24 cellular contexts compared by ENCODE assay signal in genomic region chr9:88235615-88236014, GRCh38.
"Had no signal": no experiment of that assay in that cellular context is flagged by ENCODE, and none has a peak within 500 bp of the region (broad histone marks: within the 10 kb centered on the region; RNA-seq: fewer than 3 reads in every experiment).

No MANE protein-coding gene starts in this region.

- ATAC-seq: activated T-helper 17 cell treated with anti-CD3 and anti-CD28 coated beads, Interleukin-2, amount 50 U/mL, for 72 hours had no signal

- H3K9me3 Mint-ChIP-seq: activated naive CD4-positive, alpha-beta T cell treated with anti-CD3 and anti-CD28 coated beads, Interleukin-2, amount 10 ng/mL, durations not matched to agents 7 days and 5 days had no signal

- H3K36me3 Mint-ChIP-seq: activated CD4-positive, alpha-beta memory T cell treated with anti-CD3 and anti-CD28 coated beads for 36 hours; activated naive CD4-positive, alpha-beta T cell treated with anti-CD3 and anti-CD28 coated beads, Interleukin-2, amount 10 ng/mL, durations not matched to agents 7 days and 5 days; activated naive CD8-positive, alpha-beta T cell treated with anti-CD3 and anti-CD28 coated beads for 36 hours had no signal

- H3K27me3 ChIP-seq: adrenal gland, brain microvascular endothelial cell, cardiac muscle cell, Peyer's patch had no signal

- H3K27ac ChIP-seq: adrenal gland, brain microvascular endothelial cell, cardiac muscle cell, Peyer's patch, VCaP had no signal

- H3K4me1 ChIP-seq: adrenal gland, Peyer's patch had no signal

- H3K4me3 ChIP-seq: adrenal gland, cardiac muscle cell, Peyer's patch had no signal

- DNase-seq: activated CD4-positive, alpha-beta memory T cell treated with anti-CD3 and anti-CD28 coated beads for 36 hours; activated CD4-positive, alpha-beta T cell treated with anti-CD3 and anti-CD28 coated beads, Interleukin-2, amount 10 ng/mL, durations not matched to agents 7 days and 5 days; activated CD4-positive, CD25-positive, alpha-beta regulatory T cell; activated gamma-delta T cell; activated naive CD4-positive, alpha-beta T cell treated with anti-CD3 and anti-CD28 coated beads, Interleukin-2, amount 10 ng/mL, durations not matched to agents 7 days and 5 days; activated naive CD8-positive, alpha-beta T cell treated with anti-CD3 and anti-CD28 coated beads for 36 hours; activated T-cell treated with anti-CD3 and anti-CD28 coated beads for 4 hours; activated T-cell treated with anti-CD3 and anti-CD28 coated beads, Interleukin-2, amount 50 U/mL, for 48 hours; adrenal gland; aorta; brain microvascular endothelial cell; MM.1S; NCI-H1105; NCI-H1436; NCI-H187; NCI-H2081 treated with DMSO at 0.1 percent for 48 hours; NCI-H446; NCI-H524; Peyer's patch; SIG-M5; T-helper 1 cell had no signal

- H3K9me3 ChIP-seq: adrenal gland, Peyer's patch had no signal

- H3K27ac Mint-ChIP-seq: activated CD4-positive, alpha-beta memory T cell treated with anti-CD3 and anti-CD28 coated beads for 36 hours; activated CD4-positive, alpha-beta T cell treated with anti-CD3 and anti-CD28 coated beads, Interleukin-2, amount 10 ng/mL, durations not matched to agents 7 days and 5 days; activated naive CD4-positive, alpha-beta T cell treated with anti-CD3 and anti-CD28 coated beads, Interleukin-2, amount 10 ng/mL, durations not matched to agents 7 days and 5 days; activated naive CD8-positive, alpha-beta T cell treated with anti-CD3 and anti-CD28 coated beads for 36 hours; activated T-helper 17 cell treated with anti-CD3 and anti-CD28 coated beads, Interleukin-2, amount 50 U/mL, for 72 hours had no signal

- H3K4me3 Mint-ChIP-seq: activated CD4-positive, alpha-beta memory T cell treated with anti-CD3 and anti-CD28 coated beads for 36 hours; activated CD4-positive, alpha-beta T cell treated with anti-CD3 and anti-CD28 coated beads, Interleukin-2, amount 10 ng/mL, durations not matched to agents 7 days and 5 days; activated naive CD4-positive, alpha-beta T cell treated with anti-CD3 and anti-CD28 coated beads, Interleukin-2, amount 10 ng/mL, durations not matched to agents 7 days and 5 days; activated naive CD8-positive, alpha-beta T cell treated with anti-CD3 and anti-CD28 coated beads for 36 hours; activated T-helper 17 cell treated with anti-CD3 and anti-CD28 coated beads, Interleukin-2, amount 50 U/mL, for 72 hours had no signal

- H3K36me3 ChIP-seq: adrenal gland, brain microvascular endothelial cell, cardiac muscle cell, Peyer's patch had no signal
